17 cellular contexts compared by ENCODE assay signal in genomic region chr13:41554180-41554579, GRCh38.
DNase-seq lines count a peak whose midpoint lies in the region; ATAC-seq and TF ChIP-seq lines count a peak whose summit lies in the region.
"Had no signal": no experiment of that assay in that cellular context is flagged by ENCODE, and none has a peak within 500 bp of the region (broad histone marks: within the 10 kb centered on the region; RNA-seq: fewer than 3 reads in every experiment).

No MANE protein-coding gene starts in this region.

- ATAC-seq in GM18870 (IDR thresholded peaks at IDR 0.05; ENCODE audit: unreplicated experiment) (peak; percentile 10), GM21367 (IDR thresholded peaks at IDR 0.05; ENCODE audit: unreplicated experiment) (peak; percentile 8), HG03095 (IDR thresholded peaks at IDR 0.05; ENCODE audit: unreplicated experiment) (peak; percentile 4), lower lobe of right lung (peak; percentile 6 to 46), HG02623 (IDR thresholded peaks at IDR 0.05; ENCODE audit: unreplicated experiment) (no peak), HG03520 (IDR thresholded peaks at IDR 0.05; ENCODE audit: unreplicated experiment) (no peak)

- no peaks in the 10 kb centered on the region for H3K36me3 ChIP-seq in lower lobe of right lung
- H3K36me3 ChIP-seq: esophagus squamous epithelium, thyroid gland had no signal

- no peak overlapping the region for H3K4me3 ChIP-seq in lower lobe of right lung
- H3K4me3 ChIP-seq: esophagus squamous epithelium, mucosa of descending colon, PC-9, thyroid gland had no signal

- H3K27me3 ChIP-seq in lower lobe of right lung (ENCODE audit: low read depth): no peaks in the 10 kb centered on the region
- H3K27me3 ChIP-seq: esophagus squamous epithelium, thyroid gland had no signal

- peaks cover 3% of the 10 kb centered on the region for H3K4me1 ChIP-seq in lower lobe of right lung
- H3K4me1 ChIP-seq: esophagus squamous epithelium, thyroid gland had no signal

- intact Hi-C loops in lower lobe of right lung (cut with DNase I): no loop called here

- H3K9me3 ChIP-seq in lower lobe of right lung: no peaks in the 10 kb centered on the region
- H3K9me3 ChIP-seq: esophagus squamous epithelium, mucosa of descending colon, thyroid gland had no signal

- no peak for TF ChIP-seq CTCF in lower lobe of right lung (IDR thresholded peaks at IDR 0.05)

- H3K27ac ChIP-seq in lower lobe of right lung: no peak overlapping the region
- H3K27ac ChIP-seq: esophagus squamous epithelium, PC-9, thyroid gland had no signal

- DNase-seq in lower lobe of right lung: no peak
- DNase-seq in NCI-H526 (lab: John Stamatoyannopoulos, UW): no peak
- DNase-seq in COR-L47 (lab: John Stamatoyannopoulos, UW): no peak
- DNase-seq: caudate nucleus, esophagus squamous epithelium, HCEC 1CT, mucosa of descending colon, NCI-H1417 treated with DMSO at 0.1 percent for 48 hours, NCI-H748 treated with DMSO at 0.1 percent for 48 hours, PC-9, T-helper 9 cell, thyroid gland had no signal

Comparison
In these comparisons a context has a peak if more than half of its experiments do, and no peak if none do; other contexts are left out.
1. ATAC-seq: peak in GM18870 (single experiment), GM21367 (single experiment), HG03095 (single experiment) and lower lobe of right lung (2 of 2); none in HG02623 (single experiment) and HG03520 (single experiment).